ENCODE assay signal across 32 cellular contexts in genomic region chr18:78092901-78093300, GRCh38.
"Had no signal": no experiment of that assay in that cellular context is flagged by ENCODE, and none has a peak within 500 bp of the region (broad histone marks: within the 10 kb centered on the region; RNA-seq: fewer than 3 reads in every experiment).

No MANE protein-coding gene starts in this region.

- H3K27ac ChIP-seq: adrenal gland, body of pancreas, gastrocnemius medialis, heart left ventricle, WERI-Rb-1 had no signal

- DNase-seq: activated B cell treated with CpG ODN at 0.5 μM for 24 hours; activated CD4-positive, alpha-beta T cell treated with anti-CD3 and anti-CD28 coated beads for 48 hours; activated CD4-positive, alpha-beta T cell treated with anti-CD3 and anti-CD28 coated beads, Interleukin-2, amount 50 U/mL, for 1 hour; activated CD4-positive, alpha-beta T cell treated with anti-CD3 and anti-CD28 coated beads, Interleukin-2, amount 50 U/mL, for 48 hours; activated CD8-positive, alpha-beta memory T cell treated with anti-CD3 and anti-CD28 coated beads for 24 hours; activated CD8-positive, alpha-beta T cell treated with anti-CD3 and anti-CD28 coated beads for 36 hours; activated effector memory CD4-positive, alpha-beta T cell treated with anti-CD3 and anti-CD28 coated beads, Interleukin-2, amount 50 U/mL, for 16 hours; activated naive CD4-positive, alpha-beta T cell treated with anti-CD3 and anti-CD28 coated beads for 36 hours; activated naive CD8-positive, alpha-beta T cell treated with anti-CD3 and anti-CD28 coated beads for 36 hours; activated naive CD8-positive, alpha-beta T cell treated with anti-CD3 and anti-CD28 coated beads, Interleukin-2, amount 50 U/mL, for 24 hours; activated T-cell treated with anti-CD3 and anti-CD28 coated beads, Interleukin-2, amount 50 U/mL, for 4 hours; adrenal gland; amygdala; aorta; body of pancreas; caudate nucleus; cortex of kidney; dermis blood vessel endothelial cell; effector CD4-positive, alpha-beta T cell; effector memory CD8-positive, alpha-beta T cell; erythroblast; foreskin fibroblast; gastrocnemius medialis; glutamatergic neuron; heart left ventricle; T-helper 9 cell; WERI-Rb-1 had no signal

- H3K4me3 Mint-ChIP-seq: activated B cell treated with CpG ODN at 0.5 μM for 24 hours; activated CD8-positive, alpha-beta T cell treated with anti-CD3 and anti-CD28 coated beads for 36 hours; activated naive CD4-positive, alpha-beta T cell treated with anti-CD3 and anti-CD28 coated beads for 36 hours; activated naive CD4-positive, alpha-beta T cell treated with anti-CD3 and anti-CD28 coated beads, Interleukin-2, amount 50 U/mL, for 24 hours; activated naive CD8-positive, alpha-beta T cell treated with anti-CD3 and anti-CD28 coated beads for 36 hours; activated naive CD8-positive, alpha-beta T cell treated with anti-CD3 and anti-CD28 coated beads, Interleukin-2, amount 50 U/mL, for 24 hours; activated T-cell treated with anti-CD3 and anti-CD28 coated beads, Interleukin-2, amount 50 U/mL, for 4 hours; effector memory CD8-positive, alpha-beta T cell; T-helper 1 cell treated with Interleukin-12 subunit alpha and Interleukin-12 subunit beta and Interleukin-4 antibody, amounts not matched to agents 30 μg/mL and 1 μg/mL, for 36 hours had no signal

- H3K27me3 ChIP-seq: adrenal gland, body of pancreas, gastrocnemius medialis, heart left ventricle had no signal

- H3K4me1 ChIP-seq: adrenal gland, body of pancreas, gastrocnemius medialis, heart left ventricle had no signal

- H3K4me3 ChIP-seq: adrenal gland, body of pancreas, gastrocnemius medialis, heart left ventricle had no signal

- H3K27ac Mint-ChIP-seq: activated B cell treated with CpG ODN at 0.5 μM for 24 hours; activated CD8-positive, alpha-beta T cell treated with anti-CD3 and anti-CD28 coated beads for 36 hours; activated naive CD4-positive, alpha-beta T cell treated with anti-CD3 and anti-CD28 coated beads for 36 hours; activated naive CD4-positive, alpha-beta T cell treated with anti-CD3 and anti-CD28 coated beads, Interleukin-2, amount 50 U/mL, for 24 hours; activated naive CD8-positive, alpha-beta T cell treated with anti-CD3 and anti-CD28 coated beads for 36 hours; activated naive CD8-positive, alpha-beta T cell treated with anti-CD3 and anti-CD28 coated beads, Interleukin-2, amount 50 U/mL, for 24 hours; activated T-helper 2 cell treated with anti-CD3 and anti-CD28 coated beads, Interferon-gamma antibody, Interleukin-2, Interleukin-4, amounts not matched to agents 10 μg/mL and 5 μg/mL and 100 μg/mL, durations not matched to agents 14 hours and 24 hours and 36 hours; effector memory CD8-positive, alpha-beta T cell; T-helper 1 cell treated with Interleukin-12 subunit alpha and Interleukin-12 subunit beta and Interleukin-4 antibody, amounts not matched to agents 30 μg/mL and 1 μg/mL, for 36 hours had no signal

- FAIRE-seq: colon had no signal

- H3K36me3 ChIP-seq: adrenal gland, gastrocnemius medialis, heart left ventricle, WERI-Rb-1 had no signal

- ATAC-seq: activated CD4-positive, CD25-positive, alpha-beta regulatory T cell treated with anti-CD3 and anti-CD28 coated beads, Interleukin-2, amount 50 U/mL, for 24 hours; activated CD8-positive, alpha-beta T cell treated with anti-CD3 and anti-CD28 coated beads for 36 hours; activated naive CD8-positive, alpha-beta T cell treated with anti-CD3 and anti-CD28 coated beads, Interleukin-2, amount 50 U/mL, for 24 hours; activated T-cell treated with anti-CD3 and anti-CD28 coated beads, Interleukin-2, amount 50 U/mL, for 4 hours; body of pancreas; effector memory CD8-positive, alpha-beta T cell; gastrocnemius medialis; heart left ventricle had no signal

- H3K27me3 Mint-ChIP-seq: activated B cell treated with CpG ODN at 0.5 μM for 24 hours; activated CD8-positive, alpha-beta T cell treated with anti-CD3 and anti-CD28 coated beads for 36 hours; activated naive CD4-positive, alpha-beta T cell treated with anti-CD3 and anti-CD28 coated beads, Interleukin-2, amount 50 U/mL, for 24 hours; activated naive CD8-positive, alpha-beta T cell treated with anti-CD3 and anti-CD28 coated beads for 36 hours; activated naive CD8-positive, alpha-beta T cell treated with anti-CD3 and anti-CD28 coated beads, Interleukin-2, amount 50 U/mL, for 24 hours; effector memory CD8-positive, alpha-beta T cell had no signal

- H3K9me3 Mint-ChIP-seq: activated B cell treated with CpG ODN at 0.5 μM for 24 hours; activated CD8-positive, alpha-beta T cell treated with anti-CD3 and anti-CD28 coated beads for 36 hours; activated naive CD4-positive, alpha-beta T cell treated with anti-CD3 and anti-CD28 coated beads for 36 hours; activated naive CD8-positive, alpha-beta T cell treated with anti-CD3 and anti-CD28 coated beads for 36 hours; activated T-cell treated with anti-CD3 and anti-CD28 coated beads, Interleukin-2, amount 50 U/mL, for 4 hours had no signal

- H3K9me3 ChIP-seq: adrenal gland, body of pancreas, gastrocnemius medialis, heart left ventricle had no signal

- H3K4me1 Mint-ChIP-seq: activated B cell treated with CpG ODN at 0.5 μM for 24 hours; activated naive CD4-positive, alpha-beta T cell treated with anti-CD3 and anti-CD28 coated beads, Interleukin-2, amount 50 U/mL, for 24 hours; activated naive CD8-positive, alpha-beta T cell treated with anti-CD3 and anti-CD28 coated beads for 36 hours; activated naive CD8-positive, alpha-beta T cell treated with anti-CD3 and anti-CD28 coated beads, Interleukin-2, amount 50 U/mL, for 24 hours had no signal

- H3K36me3 Mint-ChIP-seq: activated naive CD4-positive, alpha-beta T cell treated with anti-CD3 and anti-CD28 coated beads, Interleukin-2, amount 50 U/mL, for 24 hours; activated naive CD8-positive, alpha-beta T cell treated with anti-CD3 and anti-CD28 coated beads for 36 hours had no signal
